1 cellular context compared by ENCODE assay signal in the genomic region with DNA sequence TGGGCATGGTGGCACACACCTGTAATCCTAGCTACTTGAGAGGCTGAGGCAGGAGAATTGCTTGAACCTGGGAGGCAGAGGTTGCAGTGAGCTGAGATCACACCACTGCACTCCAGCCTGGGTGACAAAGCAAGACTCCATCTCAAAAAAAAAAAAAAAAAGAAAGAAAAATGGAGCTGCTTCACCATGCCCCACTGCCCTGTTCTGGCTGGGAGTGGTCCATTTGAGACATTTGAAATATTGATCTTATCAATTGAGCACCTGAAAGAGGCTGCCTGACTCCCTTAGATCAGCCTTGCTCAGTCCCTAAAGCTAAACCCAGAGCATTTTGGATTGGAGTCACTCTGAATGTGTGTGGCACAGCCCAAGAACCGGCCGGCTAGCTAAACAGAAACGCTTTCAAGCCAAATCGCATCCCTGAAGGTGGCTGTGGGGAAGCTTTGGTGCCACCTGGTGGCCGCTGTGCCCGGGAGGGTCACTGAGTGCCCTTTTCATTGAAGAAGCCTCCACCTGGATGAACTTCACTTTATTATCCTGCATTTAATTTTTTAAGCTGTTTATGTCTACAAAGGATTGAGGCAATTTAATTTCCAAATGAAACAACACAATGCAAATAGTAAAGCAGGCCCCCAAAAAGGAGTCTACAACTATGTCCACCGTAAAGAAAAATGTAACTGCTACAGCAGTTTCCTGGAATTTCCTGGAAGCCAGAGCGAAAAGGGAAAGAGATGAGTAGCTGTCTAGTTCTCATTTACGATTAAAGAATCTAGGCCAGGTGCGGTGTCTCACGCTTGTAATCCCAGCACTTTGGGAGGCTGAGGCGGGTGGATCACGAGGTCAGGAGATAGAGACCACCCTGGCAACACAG.
A peak's percentile ranks its signal among the peaks of the same experiment; 100 is the strongest.
TF ChIP-seq lines count a peak whose summit lies in the region.

No MANE protein-coding gene starts in this region.

TF ChIP-seq in HepG2, 621 proteins besides CTCF, POLR2A, EP300 and RAD21 (continued from another document):
- TF ChIP-seq ZBTB4 (CRISPR knock-in tag; IDR thresholded peaks at IDR 0.05; ENCODE audit: borderline replicate concordance) (no peak), THAP11 (CRISPR knock-in tag; IDR thresholded peaks at IDR 0.05) (0 out of 2 replicates have a peak, but pooled peaks have one; percentile 20), XRCC5 (optimal IDR thresholded peaks at IDR 0.05; ENCODE audit: low read length) (peak; percentile 82)
